ENCODE assay signal across 1 cellular context in genomic region chr3:196739671-196740475, GRCh38.
TF ChIP-seq lines count a peak whose summit lies in the region.

Gene PAK2 (plus strand): TSS chr3:196739857. CDS start chr3:196782647, 42,790 bp downstream.

TF ChIP-seq in HepG2, 621 proteins besides CTCF, POLR2A, EP300 and RAD21 (continued from another document and continues in another):
- TF ChIP-seq ZNF318 (CRISPR knock-in tag; IDR thresholded peaks at IDR 0.05) (no peak; the same call in 1 of the 2 replicates), HNRNPUL1 (IDR thresholded peaks at IDR 0.05; ENCODE audit: low read depth, low read length) (no peak), ZNF7 (CRISPR knock-in tag; IDR thresholded peaks at IDR 0.05) (no peak), ZSCAN25 (CRISPR knock-in tag; IDR thresholded peaks at IDR 0.05) (peak; percentile 90; the same call in 1 of the 2 replicates), ZUFSP (CRISPR knock-in tag; IDR thresholded peaks at IDR 0.05; ENCODE audit: borderline replicate concordance) (no peak), ZNF431 (CRISPR knock-in tag; IDR thresholded peaks at IDR 0.05; ENCODE audit: borderline replicate concordance, low read depth) (no peak), SIX1 (CRISPR knock-in tag; IDR thresholded peaks at IDR 0.05; ENCODE audit: borderline replicate concordance) (no peak), WIZ (CRISPR knock-in tag; IDR thresholded peaks at IDR 0.05) (no peak), BHLHE40 (IDR thresholded peaks at IDR 0.05; ENCODE audit: low read length) (no peak), AGO1 (IDR thresholded peaks at IDR 0.05; ENCODE audit: low read depth, low read length, poor library complexity, severe bottlenecking) (no peak), ZFP90 (CRISPR knock-in tag; IDR thresholded peaks at IDR 0.05; ENCODE audit: borderline replicate concordance) (peak; percentile 66; the same call in 1 of the 2 replicates), ZBTB44 (CRISPR knock-in tag; IDR thresholded peaks at IDR 0.05) (no peak), ZNF577 (CRISPR knock-in tag; IDR thresholded peaks at IDR 0.05; ENCODE audit: borderline replicate concordance, low read depth) (no peak), PCBP2 (optimal IDR thresholded peaks at IDR 0.05; ENCODE audit: low read depth, low read length, poor library complexity, severe bottlenecking) (no peak), ESRRA (CRISPR knock-in tag; IDR thresholded peaks at IDR 0.05; ENCODE audit: low read depth) (0 out of 2 replicates have a peak, but pooled peaks have one; percentile 53), ZC3H13 (CRISPR knock-in tag; IDR thresholded peaks at IDR 0.05) (peak; percentile 29; the same call in 1 of the 2 replicates), KLF16 (CRISPR knock-in tag; IDR thresholded peaks at IDR 0.05) (peak in 1 of 2 experiments; percentile 67; a peak in 1 of 4 replicates), SKI (IDR thresholded peaks at IDR 0.05; ENCODE audit: partially characterized antibody) (no peak), ZNF546 (CRISPR knock-in tag; conservative IDR thresholded peaks at IDR 0.05) (0 out of 2 replicates have a peak, but pooled peaks have one; percentile 45), IRF1 (CRISPR knock-in tag; IDR thresholded peaks at IDR 0.05; ENCODE audit: low read depth) (no peak; the same call in 1 of the 2 replicates), TAF1 (CRISPR knock-in tag; IDR thresholded peaks at IDR 0.05) (peak; percentile 85), SPEN (CRISPR knock-in tag; IDR thresholded peaks at IDR 0.05; ENCODE audit: low read depth) (peak; percentile 23; the same call in 1 of the 2 replicates), MYC (CRISPR knock-in tag; IDR thresholded peaks at IDR 0.05; ENCODE audit: borderline replicate concordance) (peak; percentile 94), SAFB2 (CRISPR knock-in tag; IDR thresholded peaks at IDR 0.05; ENCODE audit: borderline replicate concordance, low read depth) (no peak), CBFB (CRISPR knock-in tag; IDR thresholded peaks at IDR 0.05) (0 out of 2 replicates have a peak, but pooled peaks have one; percentile 46), MAFF (IDR thresholded peaks at IDR 0.05; ENCODE audit: low read depth, low read length) (no peak), KLF9 (CRISPR knock-in tag; IDR thresholded peaks at IDR 0.05; ENCODE audit: low read depth) (no peak), ZNF512 (CRISPR knock-in tag; IDR thresholded peaks at IDR 0.05) (no peak), RBFOX2 (IDR thresholded peaks at IDR 0.05; ENCODE audit: low read depth, low read length) (peak; percentile 86), KAT2B (IDR thresholded peaks at IDR 0.05; ENCODE audit: borderline replicate concordance, low read depth, low read length) (no peak), BORCS8-MEF2B (CRISPR knock-in tag; IDR thresholded peaks at IDR 0.05) (no peak), ONECUT2 (CRISPR knock-in tag; IDR thresholded peaks at IDR 0.05) (no peak), PRPF4 (IDR thresholded peaks at IDR 0.05; ENCODE audit: low read depth, low read length, poor library complexity, severe bottlenecking) (no peak), HNRNPLL (IDR thresholded peaks at IDR 0.05; ENCODE audit: low read depth, low read length, poor library complexity, severe bottlenecking) (peak; percentile 71), ZNF333 (CRISPR knock-in tag; IDR thresholded peaks at IDR 0.05; ENCODE audit: borderline replicate concordance) (no peak), PHF8 (CRISPR knock-in tag; IDR thresholded peaks at IDR 0.05) (peak; percentile 77), ZNF317 (CRISPR knock-in tag; IDR thresholded peaks at IDR 0.05) (no peak), ETV5 (CRISPR knock-in tag; IDR thresholded peaks at IDR 0.05; ENCODE audit: borderline replicate concordance) (peak; percentile 68), ATM (IDR thresholded peaks at IDR 0.05; ENCODE audit: borderline replicate concordance) (no peak), ZNF230 (CRISPR knock-in tag; IDR thresholded peaks at IDR 0.05) (no peak), HOXA3 (CRISPR knock-in tag; IDR thresholded peaks at IDR 0.05) (peak; percentile 59; the same call in 1 of the 2 replicates), CAMTA2 (CRISPR knock-in tag; IDR thresholded peaks at IDR 0.05; ENCODE audit: borderline replicate concordance) (no peak), DNMT1 (CRISPR knock-in tag; IDR thresholded peaks at IDR 0.05) (no peak), ZNF296 (CRISPR knock-in tag; conservative IDR thresholded peaks at IDR 0.05) (no peak), SNAPC5 (CRISPR knock-in tag; IDR thresholded peaks at IDR 0.05; ENCODE audit: borderline replicate concordance) (no peak)
- TF ChIP-seq, protein P1, sequence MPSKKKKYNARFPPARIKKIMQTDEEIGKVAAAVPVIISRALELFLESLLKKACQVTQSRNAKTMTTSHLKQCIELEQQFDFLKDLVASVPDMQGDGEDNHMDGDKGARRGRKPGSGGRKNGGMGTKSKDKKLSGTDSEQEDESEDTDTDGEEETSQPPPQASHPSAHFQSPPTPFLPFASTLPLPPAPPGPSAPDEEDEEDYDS (CRISPR knock-in tag; IDR thresholded peaks at IDR 0.05) = no peak
- TF ChIP-seq, protein P2, sequence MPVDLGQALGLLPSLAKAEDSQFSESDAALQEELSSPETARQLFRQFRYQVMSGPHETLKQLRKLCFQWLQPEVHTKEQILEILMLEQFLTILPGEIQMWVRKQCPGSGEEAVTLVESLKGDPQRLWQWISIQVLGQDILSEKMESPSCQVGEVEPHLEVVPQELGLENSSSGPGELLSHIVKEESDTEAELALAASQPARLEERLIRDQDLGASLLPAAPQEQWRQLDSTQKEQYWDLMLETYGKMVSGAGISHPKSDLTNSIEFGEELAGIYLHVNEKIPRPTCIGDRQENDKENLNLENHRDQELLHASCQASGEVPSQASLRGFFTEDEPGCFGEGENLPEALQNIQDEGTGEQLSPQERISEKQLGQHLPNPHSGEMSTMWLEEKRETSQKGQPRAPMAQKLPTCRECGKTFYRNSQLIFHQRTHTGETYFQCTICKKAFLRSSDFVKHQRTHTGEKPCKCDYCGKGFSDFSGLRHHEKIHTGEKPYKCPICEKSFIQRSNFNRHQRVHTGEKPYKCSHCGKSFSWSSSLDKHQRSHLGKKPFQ (CRISPR knock-in tag; IDR thresholded peaks at IDR 0.05; ENCODE audit: insufficient replicate concordance) = no peak
- TF ChIP-seq, protein P3, sequence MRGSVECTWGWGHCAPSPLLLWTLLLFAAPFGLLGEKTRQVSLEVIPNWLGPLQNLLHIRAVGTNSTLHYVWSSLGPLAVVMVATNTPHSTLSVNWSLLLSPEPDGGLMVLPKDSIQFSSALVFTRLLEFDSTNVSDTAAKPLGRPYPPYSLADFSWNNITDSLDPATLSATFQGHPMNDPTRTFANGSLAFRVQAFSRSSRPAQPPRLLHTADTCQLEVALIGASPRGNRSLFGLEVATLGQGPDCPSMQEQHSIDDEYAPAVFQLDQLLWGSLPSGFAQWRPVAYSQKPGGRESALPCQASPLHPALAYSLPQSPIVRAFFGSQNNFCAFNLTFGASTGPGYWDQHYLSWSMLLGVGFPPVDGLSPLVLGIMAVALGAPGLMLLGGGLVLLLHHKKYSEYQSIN (CRISPR knock-in tag; IDR thresholded peaks at IDR 0.05; ENCODE audit: borderline replicate concordance) = no peak
- TF ChIP-seq, protein P4, sequence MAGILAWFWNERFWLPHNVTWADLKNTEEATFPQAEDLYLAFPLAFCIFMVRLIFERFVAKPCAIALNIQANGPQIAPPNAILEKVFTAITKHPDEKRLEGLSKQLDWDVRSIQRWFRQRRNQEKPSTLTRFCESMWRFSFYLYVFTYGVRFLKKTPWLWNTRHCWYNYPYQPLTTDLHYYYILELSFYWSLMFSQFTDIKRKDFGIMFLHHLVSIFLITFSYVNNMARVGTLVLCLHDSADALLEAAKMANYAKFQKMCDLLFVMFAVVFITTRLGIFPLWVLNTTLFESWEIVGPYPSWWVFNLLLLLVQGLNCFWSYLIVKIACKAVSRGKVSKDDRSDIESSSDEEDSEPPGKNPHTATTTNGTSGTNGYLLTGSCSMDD (CRISPR knock-in tag; IDR thresholded peaks at IDR 0.05) = no peak
